In genomic region chr10:10780746-10781145, GRCh38 we compare ENCODE assay signal across 19 cellular contexts.
"Had no signal": no experiment of that assay in that cellular context is flagged by ENCODE, and none has a peak within 500 bp of the region (broad histone marks: within the 10 kb centered on the region; RNA-seq: fewer than 3 reads in every experiment).

No MANE protein-coding gene starts in this region.

- ATAC-seq: activated naive CD8-positive, alpha-beta T cell treated with anti-CD3 and anti-CD28 coated beads, Interleukin-2, amount 50 U/mL, for 24 hours; activated T-helper 17 cell treated with anti-CD3 and anti-CD28 coated beads, Interleukin-2, amount 50 U/mL, for 72 hours; pancreas; stimulated activated memory B cell treated with anti-CD40 and anti-IgM and Interleukin-4, amounts not matched to agents 10 μg/mL and 1 μg/mL and 100 μg/mL, for 72 hours had no signal

- H3K27me3 ChIP-seq: pancreas, thyroid gland had no signal

- H3K27ac ChIP-seq: coronary artery, pancreas, thyroid gland, VCaP had no signal

- H3K9me3 ChIP-seq: pancreas, thyroid gland had no signal

- FAIRE-seq: endothelial cell of umbilical vein, frontal cortex, pancreas had no signal

- H3K36me3 ChIP-seq: pancreas, thyroid gland had no signal

- DNase-seq: activated CD4-positive, alpha-beta T cell treated with anti-CD3 and anti-CD28 coated beads for 1 hour; activated CD4-positive, alpha-beta T cell treated with anti-CD3 and anti-CD28 coated beads, Interleukin-2, amount 50 U/mL, for 4 hours; activated naive CD4-positive, alpha-beta T cell treated with anti-CD3 and anti-CD28 coated beads for 36 hours; activated naive CD8-positive, alpha-beta T cell treated with anti-CD3 and anti-CD28 coated beads, Interleukin-2, amount 50 U/mL, for 24 hours; activated T-cell treated with anti-CD3 and anti-CD28 coated beads for 4 hours; central memory CD4-positive, alpha-beta T cell; head of caudate nucleus; immature natural killer cell; midbrain; pancreas; stimulated activated CD4-positive, alpha-beta T cell treated with anti-CD3 and anti-CD28 coated beads, Interleukin-2, amount 100 ng/mL, for 48 hours; T-helper 1 cell; thyroid gland had no signal

- H3K4me3 ChIP-seq: coronary artery, pancreas, thyroid gland had no signal

- H3K4me1 ChIP-seq: pancreas, thyroid gland had no signal
